12 cellular contexts compared by ENCODE assay signal in genomic region chr2:124281556-124281955, GRCh38.
A peak's percentile ranks its signal among the peaks of the same experiment; 100 is the strongest.
DNase-seq lines count a peak whose midpoint lies in the region; ATAC-seq and TF ChIP-seq lines count a peak whose summit lies in the region.
"Had no signal": no experiment of that assay in that cellular context is flagged by ENCODE, and none has a peak within 500 bp of the region (broad histone marks: within the 10 kb centered on the region; RNA-seq: fewer than 3 reads in every experiment).

No MANE protein-coding gene starts in this region.

- H3K4me1 ChIP-seq in Karpas-422 (ENCODE audit: low read length) = peaks cover 51% of the 10 kb centered on the region
- H3K4me1 ChIP-seq in esophagus muscularis mucosa = peaks cover 0 to 3% (median 0%) of the 10 kb centered on the region in 4 donors
- H3K4me1 ChIP-seq in gastrocnemius medialis = no peaks in the 10 kb centered on the region
- H3K4me1 ChIP-seq in aorta (ENCODE audit: control insufficient read depth in 1 of 2, insufficient read depth in 2 of 2, low read length in 2 of 2) = no peaks in the 10 kb centered on the region
- H3K4me1 ChIP-seq: A549 had no signal

- no peak for TF ChIP-seq POLR2A in esophagus muscularis mucosa (IDR thresholded peaks at IDR 0.05; ENCODE audit: low read depth)
- TF ChIP-seq POLR2A in gastrocnemius medialis (IDR thresholded peaks at IDR 0.05) = no peak

- TF ChIP-seq EP300 in esophagus muscularis mucosa (IDR thresholded peaks at IDR 0.05) = no peak

- H3K9ac ChIP-seq in Karpas-422 (ENCODE audit: low read length) = no peak overlapping the region

- H3K4me3 ChIP-seq in Karpas-422 (ENCODE audit: low read length) = no peak overlapping the region
- no peak overlapping the region for H3K4me3 ChIP-seq in esophagus muscularis mucosa
- no peak overlapping the region for H3K4me3 ChIP-seq in gastrocnemius medialis
- no peak overlapping the region for H3K4me3 ChIP-seq in aorta (ENCODE audit: low read length in 2 of 2)
- H3K4me3 ChIP-seq: A549 had no signal

- no peaks in the 10 kb centered on the region for H3K9me2 ChIP-seq in Karpas-422 (replicated peaks; ENCODE audit: insufficient read depth, low read length)

- 66% methylated on average over 11 of the region's 11 CpGs for WGBS in esophagus muscularis mucosa
- 69 to 74% methylated on average over 11 of the region's 11 CpGs for WGBS in aorta, 2 donors

- H3K9me3 ChIP-seq in Karpas-422 (ENCODE audit: low read length) (peaks cover 3% of the 10 kb centered on the region; the same call in 1 of the 2 replicates), esophagus muscularis mucosa (peaks cover 0 to 11% (median 5%) of the 10 kb centered on the region in 4 donors), gastrocnemius medialis (no peaks in the 10 kb centered on the region), aorta (ENCODE audit: control insufficient read depth, low read length) (peaks cover 2% of the 10 kb centered on the region)
- H3K9me3 ChIP-seq: A549 had no signal

- H3K27ac ChIP-seq in Karpas-422 (ENCODE audit: low read length) (no peak overlapping the region), esophagus muscularis mucosa (replicated peaks in 1 of 4) (no peak overlapping the region), gastrocnemius medialis (no peak overlapping the region), aorta (ENCODE audit: low read depth in 1 of 2, low read length in 2 of 2) (no peak overlapping the region)
- H3K27ac ChIP-seq: A549 had no signal

- intact Hi-C loops in esophagus muscularis mucosa (cut with DNase I) = no loop called here
- intact Hi-C loops in gastrocnemius medialis (cut with DNase I; ENCODE audit: low total_unique reads) = no loop called here
- intact Hi-C loops in aorta (cut with DNase I) = no loop called here

- no peaks in the 10 kb centered on the region for H3K79me2 ChIP-seq in Karpas-422 (ENCODE audit: low read length)

- H3K4me2 ChIP-seq in Karpas-422 (ENCODE audit: low read depth, low read length, poor library complexity, severe bottlenecking) = no peak overlapping the region
- H3K4me2 ChIP-seq: A549 had no signal

- no peak for ATAC-seq in gastrocnemius medialis
- ATAC-seq in aorta (ENCODE audit: low FRiP score) = no peak
- no peak for ATAC-seq in HG03196 (IDR thresholded peaks at IDR 0.05; ENCODE audit: unreplicated experiment)
- ATAC-seq: A549; CD8-positive, alpha-beta T cell had no signal

- TF ChIP-seq CTCF in esophagus muscularis mucosa (IDR thresholded peaks at IDR 0.05) (no peak), gastrocnemius medialis (IDR thresholded peaks at IDR 0.05 in 4 of 5, conservative IDR thresholded peaks at IDR 0.05 in 1 of 5) (no peak)

- DNase-seq in Karpas-422 = peak; percentile 45
- DNase-seq in esophagus muscularis mucosa (ENCODE audit: extremely low spot score) = peak; percentile 80
- DNase-seq in gastrocnemius medialis = peak; percentile 2 to 11
- DNase-seq in stimulated activated CD4-positive, alpha-beta T cell treated with anti-CD3 and anti-CD28 coated beads, Interleukin-12 subunit alpha, Interleukin-12 subunit beta, amount 100 ng/mL, for 4 hours = no peak
- no peak for DNase-seq in aorta
- DNase-seq: CD8-positive, alpha-beta T cell; COR-L47; DMS53; GF-D8; H7 had no signal

- in situ Hi-C loops in gastrocnemius medialis (cut with MboI; ENCODE audit: low sequenced_read_pairs in 4 of 4) = no loop called here

- H3K36me3 ChIP-seq in Karpas-422 (ENCODE audit: insufficient read depth, low read length) = no peaks in the 10 kb centered on the region; the same call in 1 of the 2 replicates
- H3K36me3 ChIP-seq in esophagus muscularis mucosa = no peaks in the 10 kb centered on the region
- no peaks in the 10 kb centered on the region for H3K36me3 ChIP-seq in gastrocnemius medialis
- no peaks in the 10 kb centered on the region for H3K36me3 ChIP-seq in aorta (ENCODE audit: control insufficient read depth in 1 of 2, insufficient read depth in 2 of 2, low read length in 1 of 2)

- no peaks in the 10 kb centered on the region for H4K20me1 ChIP-seq in Karpas-422 (ENCODE audit: insufficient read depth, low read depth, low read length)

- no peaks in the 10 kb centered on the region for H3K27me3 ChIP-seq in Karpas-422 (ENCODE audit: low read length)
- H3K27me3 ChIP-seq in esophagus muscularis mucosa = no peaks in the 10 kb centered on the region
- H3K27me3 ChIP-seq in gastrocnemius medialis = no peaks in the 10 kb centered on the region
- no peaks in the 10 kb centered on the region for H3K27me3 ChIP-seq in aorta (ENCODE audit: control insufficient read depth in 1 of 2, insufficient read depth in 2 of 2, low read length in 1 of 2)

- peak overlapping the region; percentile 83 for H2AFZ ChIP-seq in Karpas-422 (ENCODE audit: low read length)

Comparison
In these comparisons a context has a peak if more than half of its experiments do, and no peak if none do; other contexts are left out.
1. DNase-seq: peak in Karpas-422 (single experiment), esophagus muscularis mucosa (single experiment) and gastrocnemius medialis (2 of 2); none in stimulated activated CD4-positive, alpha-beta T cell treated with anti-CD3 and anti-CD28 coated beads, Interleukin-12 subunit alpha, Interleukin-12 subunit beta, amount 100 ng/mL, for 4 hours (single experiment) and aorta (0 of 2).